Comparison of ENCODE assay signal across 21 cellular contexts in genomic region chr13:40774672-40775071, GRCh38. TPM values are rescaled to one million over a fixed set of nuclear protein-coding genes. Genes with fewer than 3 reads are reported as not detected.
A peak's percentile ranks its signal among the peaks of the same experiment; 100 is the strongest.
DNase-seq lines count a peak whose midpoint lies in the region; ATAC-seq and TF ChIP-seq lines count a peak whose summit lies in the region.
"Had no signal": no experiment of that assay in that cellular context is flagged by ENCODE, and none has a peak within 500 bp of the region (broad histone marks: within the 10 kb centered on the region; RNA-seq: fewer than 3 reads in every experiment).

No MANE protein-coding gene starts in this region.

- no peak overlapping the region for H3K4me2 ChIP-seq in neuronal stem cell (ENCODE audit: insufficient read depth, low read length, poor library complexity, severe bottlenecking)
- H3K4me2 ChIP-seq: BLaER1 had no signal

- H3K4me3 Mint-ChIP-seq in activated CD4-positive, alpha-beta T cell treated with anti-CD3 and anti-CD28 coated beads, Interleukin-2, amount 10 ng/mL, durations not matched to agents 24 days and 14 days = no peak overlapping the region
- H3K4me3 Mint-ChIP-seq in activated CD4-positive, alpha-beta T cell treated with anti-CD3 and anti-CD28 coated beads, Interleukin-2, amount 10 ng/mL, durations not matched to agents 7 days and 5 days = no peak overlapping the region
- H3K4me3 Mint-ChIP-seq in natural killer cell treated with Interleukin-12 subunit alpha and Interleukin-12 subunit beta and Interleukin-15 and Interleukin-18, amount 100 ng/mL, for 72 hours = no peak overlapping the region
- no peak overlapping the region for H3K4me3 Mint-ChIP-seq in Caco-2 (ENCODE audit: unreplicated experiment)
- H3K4me3 Mint-ChIP-seq: B cell; CD8-positive, alpha-beta T cell; H9 had no signal

- no peak overlapping the region for H2BK120ac ChIP-seq in neuronal stem cell (ENCODE audit: low read depth, low read length)

- H3K23ac ChIP-seq in neuronal stem cell (ENCODE audit: low read depth, low read length, poor library complexity) = no peak overlapping the region

- CTCF ChIA-PET in activated CD4-positive, alpha-beta T cell treated with anti-CD3 and anti-CD28 coated beads, Interleukin-2, amount 10 ng/mL, durations not matched to agents 7 days and 5 days (lab: Charles Lee) = interaction anchor here (1.2 kb wide), 1 partner anchor 15 kb away, joined by 3 read pairs; the partner anchor contains the start of gene SLC25A15
- CTCF ChIA-PET in Caco-2 (lab: Charles Lee) = interaction anchor here (0.6 kb wide), 1 partner anchor 190 kb away, joined by 5 read pairs; no protein-coding TSS in a partner anchor

- no TSS peak for BruUV-seq in Caco-2 (replicated peaks; lab: Mats Ljungman, UMichigan)

- H3K27me3 Mint-ChIP-seq in activated CD4-positive, alpha-beta T cell treated with anti-CD3 and anti-CD28 coated beads, Interleukin-2, amount 10 ng/mL, durations not matched to agents 24 days and 14 days = no peaks in the 10 kb centered on the region
- no peaks in the 10 kb centered on the region for H3K27me3 Mint-ChIP-seq in activated CD4-positive, alpha-beta T cell treated with anti-CD3 and anti-CD28 coated beads, Interleukin-2, amount 10 ng/mL, durations not matched to agents 7 days and 5 days
- H3K27me3 Mint-ChIP-seq in natural killer cell treated with Interleukin-12 subunit alpha and Interleukin-12 subunit beta and Interleukin-15 and Interleukin-18, amount 100 ng/mL, for 72 hours = no peaks in the 10 kb centered on the region
- H3K27me3 Mint-ChIP-seq in Caco-2 (ENCODE audit: insufficient read depth, unreplicated experiment) = no peaks in the 10 kb centered on the region
- H3K27me3 Mint-ChIP-seq: B cell had no signal

- peaks cover 1% of the 10 kb centered on the region for H3K36me3 Mint-ChIP-seq in activated CD4-positive, alpha-beta T cell treated with anti-CD3 and anti-CD28 coated beads, Interleukin-2, amount 10 ng/mL, durations not matched to agents 24 days and 14 days (ENCODE audit: low read depth)
- peaks cover 1% of the 10 kb centered on the region for H3K36me3 Mint-ChIP-seq in activated CD4-positive, alpha-beta T cell treated with anti-CD3 and anti-CD28 coated beads, Interleukin-2, amount 10 ng/mL, durations not matched to agents 7 days and 5 days (ENCODE audit: low read depth)
- no peaks in the 10 kb centered on the region for H3K36me3 Mint-ChIP-seq in natural killer cell treated with Interleukin-12 subunit alpha and Interleukin-12 subunit beta and Interleukin-15 and Interleukin-18, amount 100 ng/mL, for 72 hours
- H3K36me3 Mint-ChIP-seq in Caco-2 (ENCODE audit: insufficient read depth, unreplicated experiment) = peaks cover 14% of the 10 kb centered on the region
- H3K36me3 Mint-ChIP-seq: CD4-positive, CD25-positive, alpha-beta regulatory T cell had no signal

- H3K79me1 ChIP-seq in neuronal stem cell (ENCODE audit: low read depth, low read length) = peaks cover 2% of the 10 kb centered on the region

- no peak overlapping the region for H3K27ac ChIP-seq in neuronal stem cell (replicated peaks; ENCODE audit: low read length)
- H3K27ac ChIP-seq: 22Rv1, BLaER1, C4-2B, GM23248 had no signal

- H2BK15ac ChIP-seq in neuronal stem cell (ENCODE audit: low read length) = no peak overlapping the region

- peak overlapping the region; percentile 21 for H2AFZ ChIP-seq in neuronal stem cell (ENCODE audit: low read length)
- H2AFZ ChIP-seq: GM23248 had no signal

- H3K36me3 ChIP-seq in neuronal stem cell (replicated peaks in 1 of 2; ENCODE audit: control insufficient read depth in 2 of 2, insufficient read depth in 2 of 2, low read length in 2 of 2) (no peaks in the 10 kb centered on the region), Caco-2 (ENCODE audit: control insufficient read depth, insufficient read depth, low read length) (no peaks in the 10 kb centered on the region)
- H3K36me3 ChIP-seq: BLaER1 had no signal

- POLR2A ChIA-PET in activated CD4-positive, alpha-beta T cell treated with anti-CD3 and anti-CD28 coated beads, Interleukin-2, amount 10 ng/mL, durations not matched to agents 7 days and 5 days (lab: Charles Lee) = no interaction called here
- POLR2A ChIA-PET in Caco-2 (lab: Charles Lee) = no interaction called here

- H2BK5ac ChIP-seq in neuronal stem cell (ENCODE audit: low read length) = no peak overlapping the region

- no peak for TF ChIP-seq CTCF in Caco-2 (IDR thresholded peaks at IDR 0.05; ENCODE audit: insufficient read depth in 1 of 2, low read depth in 1 of 2, low read length in 1 of 2, severe bottlenecking in 1 of 2, unreplicated experiment in 1 of 2)

- no peak overlapping the region for H3K9ac ChIP-seq in neuronal stem cell (ENCODE audit: low read depth, low read length, poor library complexity)
- H3K9ac ChIP-seq: BLaER1, GM23248 had no signal

- H4K8ac ChIP-seq in neuronal stem cell (ENCODE audit: low read depth, low read length) = no peak overlapping the region

- peaks cover 3 to 7% of the 10 kb centered on the region in 2 donors for H3K4me1 ChIP-seq in neuronal stem cell (ENCODE audit: control insufficient read depth in 2 of 2, insufficient read depth in 1 of 2, low read depth in 1 of 2, low read length in 2 of 2)
- peaks cover 25% of the 10 kb centered on the region for H3K4me1 ChIP-seq in Caco-2

- H3K4ac ChIP-seq in neuronal stem cell (ENCODE audit: low read length) = no peak overlapping the region

- intact Hi-C loops in activated CD4-positive, alpha-beta T cell treated with anti-CD3 and anti-CD28 coated beads, Interleukin-2, amount 10 ng/mL, durations not matched to agents 24 days and 14 days (cut with micrococcal nuclease) = loop anchor here (5.0 to 10.0 kb wide), 8 partner anchors 92 to 1677 kb away; partner anchors contain the start of gene KBTBD7
- intact Hi-C loops in Caco-2 (cut with micrococcal nuclease; ENCODE audit: unreplicated experiment) = loop anchor here (5.0 kb wide), 1 partner anchor 218 kb away; no protein-coding TSS in a partner anchor

- peaks cover 40% of the 10 kb centered on the region for H3K4me1 Mint-ChIP-seq in activated CD4-positive, alpha-beta T cell treated with anti-CD3 and anti-CD28 coated beads, Interleukin-2, amount 10 ng/mL, durations not matched to agents 24 days and 14 days
- H3K4me1 Mint-ChIP-seq in activated CD4-positive, alpha-beta T cell treated with anti-CD3 and anti-CD28 coated beads, Interleukin-2, amount 10 ng/mL, durations not matched to agents 7 days and 5 days = peaks cover 52% of the 10 kb centered on the region
- H3K4me1 Mint-ChIP-seq in natural killer cell treated with Interleukin-12 subunit alpha and Interleukin-12 subunit beta and Interleukin-15 and Interleukin-18, amount 100 ng/mL, for 72 hours (ENCODE audit: low read depth in 2 of 2) = peaks cover 34 to 41% of the 10 kb centered on the region in 2 donors
- peaks cover 21% of the 10 kb centered on the region for H3K4me1 Mint-ChIP-seq in Caco-2 (ENCODE audit: low read depth, unreplicated experiment)

- no peak overlapping the region for H3K14ac ChIP-seq in neuronal stem cell (ENCODE audit: low read length)

- DNase-seq in activated CD4-positive, alpha-beta T cell treated with anti-CD3 and anti-CD28 coated beads, Interleukin-2, amount 10 ng/mL, durations not matched to agents 24 days and 14 days = peak; percentile 54
- no peak for DNase-seq in activated CD4-positive, alpha-beta T cell treated with anti-CD3 and anti-CD28 coated beads, Interleukin-2, amount 10 ng/mL, durations not matched to agents 7 days and 5 days
- peak; percentile 78 for DNase-seq in amniotic epithelial cell (ENCODE audit: low read depth)
- DNase-seq in neuronal stem cell (ENCODE audit: low spot score) = no peak
- DNase-seq in natural killer cell treated with Interleukin-12 subunit alpha and Interleukin-12 subunit beta and Interleukin-15 and Interleukin-18, amount 100 ng/mL, for 72 hours (ENCODE audit: low spot score) = no peak
- DNase-seq in Caco-2 = no peak
- no peak for DNase-seq in kidney glomerular epithelial cell (lab: John Stamatoyannopoulos, UW)
- DNase-seq: Calu3; CD4-positive, CD25-positive, alpha-beta regulatory T cell; CD8-positive, alpha-beta T cell; DMS53; DMS79 treated with DMSO at 0.1 percent for 48 hours; GF-D8; GM23248; H9 had no signal

- H3K18ac ChIP-seq in neuronal stem cell (ENCODE audit: low read length) = no peak overlapping the region

- no CpG with 5 or more reads among the region's 6 CpGs for WGBS in neuronal stem cell (ENCODE audit: extremely low coverage in 2 of 2, insufficient read length in 2 of 2, insufficient replicate concordance in 1 of 2), 2 donors

- no peak overlapping the region for H3K27ac Mint-ChIP-seq in activated CD4-positive, alpha-beta T cell treated with anti-CD3 and anti-CD28 coated beads, Interleukin-2, amount 10 ng/mL, durations not matched to agents 24 days and 14 days
- H3K27ac Mint-ChIP-seq in activated CD4-positive, alpha-beta T cell treated with anti-CD3 and anti-CD28 coated beads, Interleukin-2, amount 10 ng/mL, durations not matched to agents 7 days and 5 days = no peak overlapping the region
- peak overlapping the region in 1 of 2 donors; percentile 31 for H3K27ac Mint-ChIP-seq in natural killer cell treated with Interleukin-12 subunit alpha and Interleukin-12 subunit beta and Interleukin-15 and Interleukin-18, amount 100 ng/mL, for 72 hours
- H3K27ac Mint-ChIP-seq in Caco-2 (ENCODE audit: unreplicated experiment) = no peak overlapping the region
- H3K27ac Mint-ChIP-seq: B cell; CD8-positive, alpha-beta T cell; H9 had no signal

- H3K9me3 Mint-ChIP-seq in activated CD4-positive, alpha-beta T cell treated with anti-CD3 and anti-CD28 coated beads, Interleukin-2, amount 10 ng/mL, durations not matched to agents 24 days and 14 days = no peaks in the 10 kb centered on the region
- no peaks in the 10 kb centered on the region for H3K9me3 Mint-ChIP-seq in activated CD4-positive, alpha-beta T cell treated with anti-CD3 and anti-CD28 coated beads, Interleukin-2, amount 10 ng/mL, durations not matched to agents 7 days and 5 days
- no peaks in the 10 kb centered on the region for H3K9me3 Mint-ChIP-seq in natural killer cell treated with Interleukin-12 subunit alpha and Interleukin-12 subunit beta and Interleukin-15 and Interleukin-18, amount 100 ng/mL, for 72 hours
- no peaks in the 10 kb centered on the region for H3K9me3 Mint-ChIP-seq in Caco-2 (ENCODE audit: unreplicated experiment)
- H3K9me3 Mint-ChIP-seq: CD4-positive, CD25-positive, alpha-beta regulatory T cell; CD8-positive, alpha-beta T cell; H9 had no signal

- H3K4me3 ChIP-seq in neuronal stem cell (ENCODE audit: low read length in 2 of 2) (no peak overlapping the region), Caco-2 (ENCODE audit: low read depth, low read length) (no peak overlapping the region)
- H3K4me3 ChIP-seq: BLaER1, GM23248 had no signal

- ATAC-seq in natural killer cell treated with Interleukin-12 subunit alpha and Interleukin-12 subunit beta and Interleukin-15 and Interleukin-18, amount 100 ng/mL, for 72 hours = no peak
- ATAC-seq in GM21737 (IDR thresholded peaks at IDR 0.05; ENCODE audit: unreplicated experiment) = no peak
- ATAC-seq: CD8-positive, alpha-beta T cell; HCT116 had no signal

- no peaks in the 10 kb centered on the region for H3K27me3 ChIP-seq in neuronal stem cell (ENCODE audit: control insufficient read depth in 3 of 3, insufficient read depth in 3 of 3, low read depth in 1 of 3, low read length in 3 of 3)
- no peaks in the 10 kb centered on the region for H3K27me3 ChIP-seq in Caco-2 (replicated peaks; ENCODE audit: control insufficient read depth, insufficient read depth, low read length)
- H3K27me3 ChIP-seq: BLaER1 had no signal

- no peak overlapping the region for H2BK12ac ChIP-seq in neuronal stem cell (ENCODE audit: low read length)

- no peak overlapping the region for H4K91ac ChIP-seq in neuronal stem cell (ENCODE audit: low read depth, low read length, poor library complexity)

- H3K9me3 ChIP-seq in neuronal stem cell (replicated peaks in 1 of 2; ENCODE audit: control insufficient read depth in 2 of 2, insufficient read depth in 1 of 2, low read depth in 1 of 2, low read length in 2 of 2) (no peaks in the 10 kb centered on the region), Caco-2 (no peaks in the 10 kb centered on the region)
- H3K9me3 ChIP-seq: BLaER1 had no signal

- H2AK5ac ChIP-seq in neuronal stem cell (ENCODE audit: low read depth, low read length) = no peak overlapping the region

RNA-seq across cellular contexts. Expression of gene MRPS31, which starts 3.7 kb away (rescaled TPM):
- total RNA-seq in activated CD4-positive, alpha-beta T cell treated with anti-CD3 and anti-CD28 coated beads, Interleukin-2, amount 10 ng/mL, durations not matched to agents 24 days and 14 days = 46.3 TPM in 2 replicates
- total RNA-seq in activated CD4-positive, alpha-beta T cell treated with anti-CD3 and anti-CD28 coated beads, Interleukin-2, amount 10 ng/mL, durations not matched to agents 7 days and 5 days = 10 to 100 TPM; 32.3 to 36.2 TPM
- polyA plus RNA-seq in neuronal stem cell (2013, experiment 1 of 2) = 48.9 TPM
- 50.3 TPM for polyA plus RNA-seq in neuronal stem cell (2013, experiment 2 of 2)
- 10 to 100 TPM; 25.2 to 27.4 TPM for total RNA-seq in natural killer cell treated with Interleukin-12 subunit alpha and Interleukin-12 subunit beta and Interleukin-15 and Interleukin-18, amount 100 ng/mL, for 72 hours
- 34.4 and 37.0 TPM in 2 replicates for total RNA-seq in Caco-2 (2022)

RNA-seq across cellular contexts. Expression of gene SLC25A15, which starts 14.7 kb away (rescaled TPM):
- 22.8 and 24.2 TPM in 2 replicates for total RNA-seq in activated CD4-positive, alpha-beta T cell treated with anti-CD3 and anti-CD28 coated beads, Interleukin-2, amount 10 ng/mL, durations not matched to agents 24 days and 14 days
- 10 to 100 TPM; 14.4 to 15.5 TPM for total RNA-seq in activated CD4-positive, alpha-beta T cell treated with anti-CD3 and anti-CD28 coated beads, Interleukin-2, amount 10 ng/mL, durations not matched to agents 7 days and 5 days
- polyA plus RNA-seq in neuronal stem cell (2013, experiment 1 of 2) = 17.6 TPM
- 16.8 TPM for polyA plus RNA-seq in neuronal stem cell (2013, experiment 2 of 2)
- 10 to 100 TPM in 1 of 2 donors, 1 to 10 TPM in 1; 6.2 to 15.3 TPM for total RNA-seq in natural killer cell treated with Interleukin-12 subunit alpha and Interleukin-12 subunit beta and Interleukin-15 and Interleukin-18, amount 100 ng/mL, for 72 hours
- total RNA-seq in Caco-2 (2022) = 22.6 and 27.4 TPM in 2 replicates

Comparison
In these comparisons a context has a peak if more than half of its experiments do, and no peak if none do; other contexts are left out.
1. DNase-seq: peak in activated CD4-positive, alpha-beta T cell treated with anti-CD3 and anti-CD28 coated beads, Interleukin-2, amount 10 ng/mL, durations not matched to agents 24 days and 14 days (single experiment) and amniotic epithelial cell (single experiment); none in activated CD4-positive, alpha-beta T cell treated with anti-CD3 and anti-CD28 coated beads, Interleukin-2, amount 10 ng/mL, durations not matched to agents 7 days and 5 days (single experiment), neuronal stem cell (single experiment), natural killer cell treated with Interleukin-12 subunit alpha and Interleukin-12 subunit beta and Interleukin-15 and Interleukin-18, amount 100 ng/mL, for 72 hours (single experiment), Caco-2 (0 of 2) and kidney glomerular epithelial cell (single experiment).